Comparison of ENCODE assay signal across 8 cellular contexts in the genomic region with DNA sequence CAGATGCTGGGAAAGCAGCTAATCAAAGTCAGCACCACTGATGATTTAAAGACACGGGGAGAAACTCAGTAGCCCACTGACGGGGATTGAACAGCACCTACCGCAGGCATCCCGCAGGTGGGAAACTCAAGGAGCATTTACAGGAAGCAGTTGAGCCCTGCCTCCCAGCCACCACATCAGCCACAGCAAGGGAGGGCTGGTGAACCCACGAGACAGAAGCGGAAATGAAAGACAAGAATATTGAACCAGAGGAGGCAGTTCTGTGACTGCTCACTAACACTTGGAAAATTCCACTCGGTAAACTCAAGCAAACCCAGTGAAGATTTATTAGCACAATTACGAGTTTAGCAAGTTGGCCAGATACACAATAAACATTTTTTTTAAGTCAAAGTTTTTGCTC. TPM values are rescaled to one million over a fixed set of nuclear protein-coding genes. Genes with fewer than 3 reads are reported as not detected.
A peak's percentile ranks its signal among the peaks of the same experiment; 100 is the strongest.
DNase-seq lines count a peak whose midpoint lies in the region; ATAC-seq and TF ChIP-seq lines count a peak whose summit lies in the region.

No MANE protein-coding gene starts in this region.

- TF ChIP-seq CTCF in fibroblast of villous mesenchyme (IDR thresholded peaks at IDR 0.05; ENCODE audit: insufficient read depth, low read depth, low read length) = no peak

- DNase-seq in activated CD4-positive, alpha-beta T cell treated with anti-CD3 and anti-CD28 coated beads for 4 hours = peak; percentile 62 to 68
- DNase-seq in fibroblast of villous mesenchyme (ENCODE audit: low read depth) (peak; percentile 39), islet precursor cell (no peak), NCI-H524 (lab: John Stamatoyannopoulos, UW) (no peak), NCI-H748 (lab: John Stamatoyannopoulos, UW; ENCODE audit: unreplicated experiment) (no peak)
- peak; percentile 13 to 21 for DNase-seq in stimulated activated CD8-positive, alpha-beta memory T cell treated with anti-CD3 and anti-CD28 coated beads, Interleukin-4, amount 100 ng/mL, for 1 hour (ENCODE audit: low read depth in 2 of 2, low spot score in 1 of 2)

- ATAC-seq in HG03196 (IDR thresholded peaks at IDR 0.05; ENCODE audit: unreplicated experiment) = no peak

- H3K36me3 ChIP-seq in KOPT-K1 (ENCODE audit: insufficient read depth, low read length) = no peaks in the 10 kb centered on the region

- H3K9me3 ChIP-seq in KOPT-K1 (ENCODE audit: insufficient read depth, low read length, poor library complexity, severe bottlenecking) = peaks cover 1% of the 10 kb centered on the region

- no peak overlapping the region for H3K4me3 ChIP-seq in fibroblast of villous mesenchyme (ENCODE audit: low read depth, low read length)

- H3K27ac ChIP-seq in KOPT-K1 (ENCODE audit: low read depth, low read length, poor library complexity, severe bottlenecking) = peak overlapping the region; percentile 3

RNA-seq across cellular contexts. Expression of a gene that starts 10.6 kb away (rescaled TPM):
- not detected in 2 replicates for total RNA-seq in fibroblast of villous mesenchyme

RNA-seq across cellular contexts. Expression of a gene that starts 16.4 kb away (rescaled TPM):
- not detected in 2 replicates for total RNA-seq in fibroblast of villous mesenchyme

Comparison
In these comparisons a context has a peak if more than half of its experiments do, and no peak if none do; other contexts are left out.
1. DNase-seq: peak in activated CD4-positive, alpha-beta T cell treated with anti-CD3 and anti-CD28 coated beads for 4 hours (2 of 2), fibroblast of villous mesenchyme (single experiment) and stimulated activated CD8-positive, alpha-beta memory T cell treated with anti-CD3 and anti-CD28 coated beads, Interleukin-4, amount 100 ng/mL, for 1 hour (2 of 2); none in islet precursor cell (single experiment), NCI-H524 (0 of 2) and NCI-H748 (single experiment).